In the genomic region with DNA sequence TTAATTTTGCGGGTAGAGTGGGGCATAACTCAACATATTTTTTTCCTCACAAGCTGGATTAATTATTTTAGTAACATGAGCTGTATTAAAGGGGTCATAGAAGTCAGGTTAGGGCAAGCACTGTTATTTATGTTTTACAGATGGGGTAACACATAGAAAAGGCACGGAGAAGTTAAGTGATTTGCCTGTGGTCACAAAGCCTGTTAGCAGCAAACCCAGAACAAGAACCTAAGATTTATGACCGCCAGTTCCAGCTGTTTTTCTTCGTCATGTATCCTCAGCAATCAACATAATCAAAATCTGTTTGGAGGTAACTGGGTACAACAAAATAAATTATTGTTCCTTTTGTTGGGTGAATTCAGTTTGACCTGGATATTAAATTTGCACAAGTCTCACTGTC, we compare ENCODE assay signal across 1 cellular context.
TF ChIP-seq lines count a peak whose summit lies in the region.

No MANE protein-coding gene starts in this region.

TF ChIP-seq in IMR-90, 13 proteins besides CTCF, POLR2A, EP300 and RAD21:
- TF ChIP-seq, protein P1, sequence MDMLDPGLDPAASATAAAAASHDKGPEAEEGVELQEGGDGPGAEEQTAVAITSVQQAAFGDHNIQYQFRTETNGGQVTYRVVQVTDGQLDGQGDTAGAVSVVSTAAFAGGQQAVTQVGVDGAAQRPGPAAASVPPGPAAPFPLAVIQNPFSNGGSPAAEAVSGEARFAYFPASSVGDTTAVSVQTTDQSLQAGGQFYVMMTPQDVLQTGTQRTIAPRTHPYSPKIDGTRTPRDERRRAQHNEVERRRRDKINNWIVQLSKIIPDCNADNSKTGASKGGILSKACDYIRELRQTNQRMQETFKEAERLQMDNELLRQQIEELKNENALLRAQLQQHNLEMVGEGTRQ (IDR thresholded peaks at IDR 0.05; ENCODE audit: low read depth, low read length) = no peak
- TF ChIP-seq, protein P2, sequence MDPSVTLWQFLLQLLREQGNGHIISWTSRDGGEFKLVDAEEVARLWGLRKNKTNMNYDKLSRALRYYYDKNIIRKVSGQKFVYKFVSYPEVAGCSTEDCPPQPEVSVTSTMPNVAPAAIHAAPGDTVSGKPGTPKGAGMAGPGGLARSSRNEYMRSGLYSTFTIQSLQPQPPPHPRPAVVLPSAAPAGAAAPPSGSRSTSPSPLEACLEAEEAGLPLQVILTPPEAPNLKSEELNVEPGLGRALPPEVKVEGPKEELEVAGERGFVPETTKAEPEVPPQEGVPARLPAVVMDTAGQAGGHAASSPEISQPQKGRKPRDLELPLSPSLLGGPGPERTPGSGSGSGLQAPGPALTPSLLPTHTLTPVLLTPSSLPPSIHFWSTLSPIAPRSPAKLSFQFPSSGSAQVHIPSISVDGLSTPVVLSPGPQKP (IDR thresholded peaks at IDR 0.05; ENCODE audit: borderline replicate concordance, low read depth, low read length) = no peak
- TF ChIP-seq BHLHE40 (IDR thresholded peaks at IDR 0.05; ENCODE audit: low read depth, low read length) (no peak), MXI1 (IDR thresholded peaks at IDR 0.05; ENCODE audit: borderline replicate concordance, low read depth, low read length) (no peak), MAZ (IDR thresholded peaks at IDR 0.05; ENCODE audit: borderline replicate concordance, low read depth, low read length) (no peak)
